Comparison of ENCODE assay signal across 1 cellular context in the genomic region with DNA sequence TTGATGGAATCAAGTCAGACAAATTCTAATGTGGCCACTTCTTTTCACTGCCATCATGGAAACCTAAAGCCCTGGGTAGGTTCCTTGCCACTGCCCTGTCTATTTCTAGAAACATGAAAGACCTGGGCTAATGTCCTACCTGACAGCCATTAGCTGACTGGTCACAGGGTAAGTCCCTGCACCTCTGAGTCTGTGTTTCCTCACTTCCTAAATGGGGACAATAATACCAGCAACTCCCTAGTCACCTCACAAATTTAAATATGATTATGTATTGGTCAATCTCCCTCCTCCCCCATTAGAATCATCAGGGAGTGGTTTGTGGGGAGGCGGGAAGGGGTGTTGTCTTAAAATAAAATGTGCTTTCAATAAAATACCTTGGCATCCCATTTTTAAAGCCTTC.
TF ChIP-seq lines count a peak whose summit lies in the region.

No MANE protein-coding gene starts in this region.

TF ChIP-seq in HepG2, 621 proteins besides CTCF, POLR2A, EP300 and RAD21:
- no peak for TF ChIP-seq SATB2 (CRISPR knock-in tag; IDR thresholded peaks at IDR 0.05)
- TF ChIP-seq RERE (CRISPR knock-in tag; IDR thresholded peaks at IDR 0.05; ENCODE audit: low read depth) = no peak
- no peak for TF ChIP-seq POLR2AphosphoS2 (IDR thresholded peaks at IDR 0.05; ENCODE audit: low read depth, low read length)
- no peak for TF ChIP-seq ARID2 (CRISPR knock-in tag; IDR thresholded peaks at IDR 0.05; ENCODE audit: borderline replicate concordance)
- no peak for TF ChIP-seq MTA3 (CRISPR knock-in tag; IDR thresholded peaks at IDR 0.05)
- TF ChIP-seq SRSF4 (IDR thresholded peaks at IDR 0.05; ENCODE audit: low read depth, low read length, poor library complexity, severe bottlenecking) = no peak
- no peak for TF ChIP-seq CHD4 (IDR thresholded peaks at IDR 0.05; ENCODE audit: borderline replicate concordance, low read length)
- no peak for TF ChIP-seq ZNF3 (CRISPR knock-in tag; IDR thresholded peaks at IDR 0.05)
- TF ChIP-seq, protein P1, sequence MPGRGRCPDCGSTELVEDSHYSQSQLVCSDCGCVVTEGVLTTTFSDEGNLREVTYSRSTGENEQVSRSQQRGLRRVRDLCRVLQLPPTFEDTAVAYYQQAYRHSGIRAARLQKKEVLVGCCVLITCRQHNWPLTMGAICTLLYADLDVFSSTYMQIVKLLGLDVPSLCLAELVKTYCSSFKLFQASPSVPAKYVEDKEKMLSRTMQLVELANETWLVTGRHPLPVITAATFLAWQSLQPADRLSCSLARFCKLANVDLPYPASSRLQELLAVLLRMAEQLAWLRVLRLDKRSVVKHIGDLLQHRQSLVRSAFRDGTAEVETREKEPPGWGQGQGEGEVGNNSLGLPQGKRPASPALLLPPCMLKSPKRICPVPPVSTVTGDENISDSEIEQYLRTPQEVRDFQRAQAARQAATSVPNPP (CRISPR knock-in tag; IDR thresholded peaks at IDR 0.05) = no peak
- no peak for TF ChIP-seq SETDB1 (CRISPR knock-in tag; IDR thresholded peaks at IDR 0.05; ENCODE audit: borderline replicate concordance)
- TF ChIP-seq ZC3H4 (CRISPR knock-in tag; IDR thresholded peaks at IDR 0.05; ENCODE audit: borderline replicate concordance) = no peak
